18 cellular contexts compared by ENCODE assay signal in the genomic region with DNA sequence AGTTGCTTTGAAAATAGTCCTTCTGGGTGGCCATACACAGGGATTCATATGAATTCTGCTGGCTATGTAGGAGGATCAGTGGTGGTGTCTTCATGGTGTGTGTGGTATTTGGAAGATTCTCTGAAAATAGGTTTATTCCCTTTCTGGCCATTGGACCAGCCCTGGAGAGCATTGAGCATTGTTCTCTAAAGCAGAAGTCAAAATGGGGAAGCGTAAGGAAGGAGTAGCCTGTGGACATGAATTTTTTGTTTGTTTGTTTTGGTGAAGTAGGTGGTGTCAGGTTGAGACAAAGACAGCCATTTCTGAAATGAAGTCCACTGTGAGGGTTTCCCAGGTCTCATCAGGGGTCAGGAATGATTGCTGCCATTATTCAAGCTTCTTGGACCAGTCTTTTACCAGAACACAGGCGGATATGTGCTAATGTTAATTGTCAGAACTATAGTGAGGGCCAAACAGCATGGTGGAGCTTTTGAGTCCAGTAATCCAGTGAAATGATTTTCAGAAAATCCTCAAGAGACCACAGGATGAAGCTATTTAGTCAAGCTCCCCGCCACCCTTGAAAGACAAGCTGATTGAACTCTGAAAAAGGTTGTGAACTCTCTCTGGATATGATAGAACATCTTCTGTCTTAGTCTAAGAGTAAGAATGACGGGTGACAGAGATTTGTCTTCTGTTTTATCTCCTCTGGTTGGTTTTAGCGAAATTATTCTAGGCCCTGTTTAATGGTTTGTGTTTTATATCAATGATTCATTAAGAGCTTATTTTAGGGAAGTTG.
DNase-seq lines count a peak whose midpoint lies in the region; ATAC-seq, FAIRE-seq and TF ChIP-seq lines count a peak whose summit lies in the region.
"Had no signal": no experiment of that assay in that cellular context is flagged by ENCODE, and none has a peak within 500 bp of the region (broad histone marks: within the 10 kb centered on the region; RNA-seq: fewer than 3 reads in every experiment).

No MANE protein-coding gene starts in this region.

- no peaks in the 10 kb centered on the region; the same call in 2 of the 3 replicates for H3K9me3 ChIP-seq in GM12878 (replicated peaks; ENCODE audit: control insufficient read depth, insufficient read depth, low read length)
- H3K9me3 ChIP-seq in upper lobe of right lung, result no peaks in the 10 kb centered on the region
- no peaks in the 10 kb centered on the region for H3K9me3 ChIP-seq in colonic mucosa

- POLR2A ChIA-PET in GM12878 (lab: Charles Lee), result no interaction called here

- 1% methylated on average over 5 of the region's 5 CpGs for WGBS in GM12878 (ENCODE audit: insufficient coverage, insufficient replicate concordance, low lambda C conversion rate, missing lambda C conversion rate)

- no peak overlapping the region for H3K9ac ChIP-seq in GM12878 (ENCODE audit: control insufficient read depth, insufficient read depth, low read length)
- no peak overlapping the region for H3K9ac ChIP-seq in colonic mucosa (ENCODE audit: low read depth in 2 of 2, low read length in 2 of 2)

- RAD21 ChIA-PET in GM12878 (lab: Charles Lee; ENCODE audit: unreplicated experiment), result no interaction called here

- no peaks in the 10 kb centered on the region for H3K9me3 Mint-ChIP-seq in stimulated activated naive CD8-positive, alpha-beta T cell treated with anti-CD3 and anti-CD28 coated beads, Interleukin-15, amount 100 ng/mL, for 72 hours

- no peaks in the 10 kb centered on the region for H4K20me1 ChIP-seq in GM12878 (ENCODE audit: control insufficient read depth, insufficient read depth)

- H2AFZ ChIP-seq in GM12878 (ENCODE audit: control insufficient read depth, low read depth, low read length), result peak overlapping the region; percentile 3

- peak overlapping the region; percentile 54 for H3K4me2 ChIP-seq in GM12878 (ENCODE audit: control insufficient read depth, insufficient read depth)

- H3K4me1 ChIP-seq in GM12878 (ENCODE audit: control insufficient read depth, insufficient read depth, low read length) (peaks cover 29% of the 10 kb centered on the region), upper lobe of right lung (peaks cover 8% of the 10 kb centered on the region), colonic mucosa (no peaks in the 10 kb centered on the region)
- H3K4me1 ChIP-seq: left ventricle myocardium inferior had no signal

- peak overlapping the region; percentile 21; the same call in 1 of the 2 replicates for H3K4me3 ChIP-seq in GM12878
- no peak overlapping the region for H3K4me3 ChIP-seq in upper lobe of right lung
- H3K4me3 ChIP-seq in colonic mucosa, result no peak overlapping the region
- H3K4me3 ChIP-seq: left ventricle myocardium inferior had no signal

- BruUV-seq in GM12878 (replicated peaks; lab: Mats Ljungman, UMichigan), result no TSS peak

- H3K27me3 ChIP-seq in GM12878 (replicated peaks in 1 of 2; ENCODE audit: control insufficient read depth in 2 of 2, insufficient read depth in 2 of 2, low read length in 1 of 2) (no peaks in the 10 kb centered on the region), upper lobe of right lung (no peaks in the 10 kb centered on the region), colonic mucosa (no peaks in the 10 kb centered on the region)

- peaks cover 6% of the 10 kb centered on the region for H3K4me1 Mint-ChIP-seq in stimulated activated naive CD8-positive, alpha-beta T cell treated with anti-CD3 and anti-CD28 coated beads, Interleukin-15, amount 100 ng/mL, for 72 hours
- H3K4me1 Mint-ChIP-seq: CD4-positive, alpha-beta memory T cell had no signal

- H3K27ac ChIP-seq in GM12878 (ENCODE audit: control insufficient read depth, insufficient read depth) (peak overlapping the region; percentile 71), upper lobe of right lung (no peak overlapping the region), colonic mucosa (no peak overlapping the region)
- H3K27ac ChIP-seq: left ventricle myocardium inferior had no signal

- no peak for TF ChIP-seq RAD21 in GM12878 (IDR thresholded peaks at IDR 0.05; ENCODE audit: insufficient read depth, low read depth, low read length)

- SMC1A ChIA-PET in GM12878 (lab: Charles Lee; ENCODE audit: uncharacterized antibody, unreplicated experiment), result interaction anchor here (1.0 to 1.5 kb wide), 2 partner anchors 12 to 72 kb away, joined by 3 to 4 read pairs; a partner anchor contains a TSS

- no peak for DNase-seq in stimulated activated naive CD8-positive, alpha-beta T cell treated with anti-CD3 and anti-CD28 coated beads, Interleukin-15, Interleukin-2, amounts not matched to agents 100 U/mL and 50 U/mL, for 24 hours
- DNase-seq in stimulated activated naive CD8-positive, alpha-beta T cell treated with anti-CD3 and anti-CD28 coated beads, Interleukin-15, amount 100 ng/mL, for 72 hours, result no peak
- DNase-seq in MV-4-11 (lab: John Stamatoyannopoulos, UW), result peak; percentile 77
- DNase-seq in GM12878 (ENCODE audit: low read depth, low spot score), result no peak
- no peak for DNase-seq in upper lobe of right lung
- DNase-seq in activated gamma-delta T cell treated with Interleukin-2 at 50 U/mL for 16 hours, result no peak
- no peak for DNase-seq in colonic mucosa
- DNase-seq: CD4-positive, alpha-beta memory T cell; DMS79; effector CD4-positive, alpha-beta T cell; left ventricle myocardium inferior; NK-92 treated with Interleukin-12 subunit alpha and Interleukin-12 subunit beta, amount 100 ng/mL, for 24 hours; Right ventricle myocardium superior; stimulated activated CD4-positive, alpha-beta T cell treated with anti-CD3 and anti-CD28 coated beads, Interleukin-1b, Interleukin-23, amount 100 ng/mL, for 48 hours; T-helper 2 cell had no signal

- H3K79me2 ChIP-seq in GM12878 (ENCODE audit: control insufficient read depth, insufficient read depth, low read length), result no peaks in the 10 kb centered on the region

- no peak for TF ChIP-seq POLR2A in GM12878 (IDR thresholded peaks at IDR 0.05; ENCODE audit: low read depth, low read length)

- FAIRE-seq in GM12878 (lab: Jason Lieb, UNC), result no peak

- CTCF ChIA-PET in GM12878 (lab: Yijun Ruan, JAX), result interaction anchor here (0.6 to 1.7 kb wide), 3 partner anchors 10 to 102 kb away, joined by 3 to 10 read pairs (median 4); no protein-coding TSS in a partner anchor

- TF ChIP-seq EP300 in GM12878 (IDR thresholded peaks at IDR 0.05; ENCODE audit: borderline replicate concordance in 1 of 2, control insufficient read depth in 1 of 2, low read depth in 2 of 2, low read length in 2 of 2), result no peak

- H3K27me3 Mint-ChIP-seq in stimulated activated naive CD8-positive, alpha-beta T cell treated with anti-CD3 and anti-CD28 coated beads, Interleukin-15, amount 100 ng/mL, for 72 hours, result peaks cover 19% of the 10 kb centered on the region

- no peak for TF ChIP-seq CTCF in GM12878 (IDR thresholded peaks at IDR 0.05 in 2 of 3, conservative IDR thresholded peaks at IDR 0.05 in 1 of 3; ENCODE audit: control insufficient read depth in 2 of 3, extremely low read depth in 1 of 3, insufficient read depth in 1 of 3, low read depth in 3 of 3, low read length in 3 of 3)
- TF ChIP-seq CTCF in upper lobe of right lung (IDR thresholded peaks at IDR 0.05), result no peak
- no peak for TF ChIP-seq CTCF in colonic mucosa (IDR thresholded peaks at IDR 0.05)

- no peak overlapping the region for H3K27ac Mint-ChIP-seq in stimulated activated naive CD8-positive, alpha-beta T cell treated with anti-CD3 and anti-CD28 coated beads, Interleukin-15, amount 100 ng/mL, for 72 hours
- H3K27ac Mint-ChIP-seq: CD4-positive, alpha-beta memory T cell had no signal

- H3K4me3 Mint-ChIP-seq in stimulated activated naive CD8-positive, alpha-beta T cell treated with anti-CD3 and anti-CD28 coated beads, Interleukin-15, amount 100 ng/mL, for 72 hours, result no peak overlapping the region
- H3K4me3 Mint-ChIP-seq: CD4-positive, alpha-beta memory T cell had no signal

- intact Hi-C loops in GM12878 (cut with micrococcal nuclease; ENCODE audit: unreplicated experiment) (no loop called here), upper lobe of right lung (cut with DNase I) (no loop called here), colonic mucosa (cut with DNase I) (no loop called here)

- in situ Hi-C loops in GM12878 (cut with MboI), result no loop called here

- ATAC-seq in stimulated activated naive CD8-positive, alpha-beta T cell treated with anti-CD3 and anti-CD28 coated beads, Interleukin-15, Interleukin-2, amounts not matched to agents 100 U/mL and 50 U/mL, for 24 hours, result peak; percentile 6
- ATAC-seq in stimulated activated naive CD8-positive, alpha-beta T cell treated with anti-CD3 and anti-CD28 coated beads, Interleukin-15, amount 100 ng/mL, for 72 hours, result no peak
- ATAC-seq in GM12878, result peak; percentile 66
- ATAC-seq in upper lobe of right lung, result peak; percentile 63
- ATAC-seq in GM21423 (IDR thresholded peaks at IDR 0.05; ENCODE audit: unreplicated experiment), result no peak
- ATAC-seq: esophagus mucosa, sciatic nerve had no signal

- H3K36me3 ChIP-seq in GM12878 (ENCODE audit: control insufficient read depth in 2 of 2, insufficient read depth in 2 of 2, low read length in 1 of 2), result no peaks in the 10 kb centered on the region
- H3K36me3 ChIP-seq in upper lobe of right lung, result no peaks in the 10 kb centered on the region
- no peaks in the 10 kb centered on the region for H3K36me3 ChIP-seq in colonic mucosa
- H3K36me3 ChIP-seq: left ventricle myocardium inferior had no signal

TF ChIP-seq in GM12878, 131 proteins besides CTCF, POLR2A, EP300 and RAD21 (continues in another document):
- TF ChIP-seq, protein P1, sequence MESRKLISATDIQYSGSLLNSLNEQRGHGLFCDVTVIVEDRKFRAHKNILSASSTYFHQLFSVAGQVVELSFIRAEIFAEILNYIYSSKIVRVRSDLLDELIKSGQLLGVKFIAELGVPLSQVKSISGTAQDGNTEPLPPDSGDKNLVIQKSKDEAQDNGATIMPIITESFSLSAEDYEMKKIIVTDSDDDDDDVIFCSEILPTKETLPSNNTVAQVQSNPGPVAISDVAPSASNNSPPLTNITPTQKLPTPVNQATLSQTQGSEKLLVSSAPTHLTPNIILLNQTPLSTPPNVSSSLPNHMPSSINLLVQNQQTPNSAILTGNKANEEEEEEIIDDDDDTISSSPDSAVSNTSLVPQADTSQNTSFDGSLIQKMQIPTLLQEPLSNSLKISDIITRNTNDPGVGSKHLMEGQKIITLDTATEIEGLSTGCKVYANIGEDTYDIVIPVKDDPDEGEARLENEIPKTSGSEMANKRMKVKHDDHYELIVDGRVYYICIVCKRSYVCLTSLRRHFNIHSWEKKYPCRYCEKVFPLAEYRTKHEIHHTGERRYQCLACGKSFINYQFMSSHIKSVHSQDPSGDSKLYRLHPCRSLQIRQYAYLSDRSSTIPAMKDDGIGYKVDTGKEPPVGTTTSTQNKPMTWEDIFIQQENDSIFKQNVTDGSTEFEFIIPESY (IDR thresholded peaks at IDR 0.05), result no peak
- peak; percentile 26 to 42; a peak in 2 of 4 replicates for TF ChIP-seq IKZF2 (IDR thresholded peaks at IDR 0.05)

Comparison
In these comparisons a context has a peak if more than half of its experiments do, and no peak if none do; other contexts are left out.
1. ATAC-seq: peak in stimulated activated naive CD8-positive, alpha-beta T cell treated with anti-CD3 and anti-CD28 coated beads, Interleukin-15, Interleukin-2, amounts not matched to agents 100 U/mL and 50 U/mL, for 24 hours (single experiment), GM12878 (single experiment) and upper lobe of right lung (single experiment); none in stimulated activated naive CD8-positive, alpha-beta T cell treated with anti-CD3 and anti-CD28 coated beads, Interleukin-15, amount 100 ng/mL, for 72 hours (single experiment) and GM21423 (single experiment).